ENCODE assay signal across 17 cellular contexts in genomic region chr10:121080324-121080807, GRCh38.
A peak's percentile ranks its signal among the peaks of the same experiment; 100 is the strongest.
DNase-seq lines count a peak whose midpoint lies in the region; ATAC-seq and TF ChIP-seq lines count a peak whose summit lies in the region.
"Had no signal": no experiment of that assay in that cellular context is flagged by ENCODE, and none has a peak within 500 bp of the region (broad histone marks: within the 10 kb centered on the region; RNA-seq: fewer than 3 reads in every experiment).

No MANE protein-coding gene starts in this region.

- no peaks in the 10 kb centered on the region for H3K36me3 Mint-ChIP-seq in progenitor cell of endocrine pancreas (ENCODE audit: insufficient read depth)
- H3K36me3 Mint-ChIP-seq: CD8-positive, alpha-beta memory T cell had no signal

- peak; percentile 76 for ATAC-seq in Right ventricle myocardium inferior
- ATAC-seq in HG02610 (IDR thresholded peaks at IDR 0.05; ENCODE audit: unreplicated experiment): no peak
- no peak for ATAC-seq in HG03571 (IDR thresholded peaks at IDR 0.05; ENCODE audit: unreplicated experiment)
- ATAC-seq: activated T-cell treated with anti-CD3 and anti-CD28 coated beads, Interleukin-2, amount 50 U/mL, for 72 hours; lower lobe of right lung had no signal

- no peak overlapping the region for H2BK12ac ChIP-seq in mesenchymal stem cell (ENCODE audit: low read length in 2 of 2)

- no peak overlapping the region for H3K18ac ChIP-seq in mesenchymal stem cell (ENCODE audit: low read depth in 1 of 2, low read length in 2 of 2)

- H3K79me1 ChIP-seq in mesenchymal stem cell (replicated peaks; ENCODE audit: low read length, poor library complexity, severe bottlenecking): no peaks in the 10 kb centered on the region

- no peak overlapping the region for H3K14ac ChIP-seq in mesenchymal stem cell (ENCODE audit: low read length in 2 of 2)

- H3K27me3 Mint-ChIP-seq in progenitor cell of endocrine pancreas: peaks cover 16% of the 10 kb centered on the region

- H3K4me1 Mint-ChIP-seq in progenitor cell of endocrine pancreas (ENCODE audit: low read depth): peaks cover 19% of the 10 kb centered on the region
- H3K4me1 Mint-ChIP-seq: activated CD4-positive, alpha-beta T cell treated with anti-CD3 and anti-CD28 coated beads, Interleukin-2, amount 10 ng/mL, durations not matched to agents 24 days and 14 days; CD8-positive, alpha-beta memory T cell had no signal

- H3K9me3 ChIP-seq in mesenchymal stem cell (ENCODE audit: control insufficient read depth, low read length): no peaks in the 10 kb centered on the region
- H3K9me3 ChIP-seq in uterus: no peaks in the 10 kb centered on the region
- H3K9me3 ChIP-seq: adrenal gland, lower lobe of right lung, suprapubic skin had no signal

- no peak overlapping the region for H3K4ac ChIP-seq in mesenchymal stem cell (ENCODE audit: low read depth in 1 of 2, low read length in 2 of 2)

- H3K27ac Mint-ChIP-seq in progenitor cell of endocrine pancreas: no peak overlapping the region
- H3K27ac Mint-ChIP-seq: activated CD4-positive, alpha-beta T cell treated with anti-CD3 and anti-CD28 coated beads, Interleukin-2, amount 10 ng/mL, durations not matched to agents 24 days and 14 days; activated T-cell treated with anti-CD3 and anti-CD28 coated beads, Interleukin-2, amount 50 U/mL, for 72 hours; CD8-positive, alpha-beta memory T cell; T-helper 2 cell treated with Interferon-gamma antibody and Interleukin-4, amounts not matched to agents 5 μg/mL and 100 μg/mL, for 36 hours had no signal

- H2BK120ac ChIP-seq in mesenchymal stem cell (ENCODE audit: low read depth, low read length): no peak overlapping the region

- intact Hi-C loops in Right ventricle myocardium inferior (cut with DNase I): no loop called here
- intact Hi-C loops in cardiac septum (cut with DNase I): no loop called here
- intact Hi-C loops in uterus (cut with DNase I; ENCODE audit: low total_unique reads): no loop called here

- TF ChIP-seq CTCF in uterus (IDR thresholded peaks at IDR 0.05) (no peak), progenitor cell of endocrine pancreas (IDR thresholded peaks at IDR 0.05; ENCODE audit: unreplicated experiment) (no peak)

- WGBS in mesenchymal stem cell: 30% methylated on average over 6 of the region's 6 CpGs

- DNase-seq in Right ventricle myocardium inferior (ENCODE audit: missing footprints) (peak; percentile 78), cardiac septum (ENCODE audit: low spot score) (no peak), cerebellar cortex (ENCODE audit: low spot score) (peak; percentile 7), mesenchymal stem cell (peak; percentile 53), uterus (peak; percentile 24 to 48), progenitor cell of endocrine pancreas (ENCODE audit: low spot score, unreplicated experiment) (no peak)
- DNase-seq: activated CD4-positive, alpha-beta T cell treated with anti-CD3 and anti-CD28 coated beads, Interleukin-2, amount 10 ng/mL, durations not matched to agents 24 days and 14 days; activated T-cell treated with anti-CD3 and anti-CD28 coated beads, Interleukin-2, amount 50 U/mL, for 72 hours; adrenal gland; CD8-positive, alpha-beta memory T cell; lower lobe of right lung; stimulated activated CD4-positive, alpha-beta T cell treated with anti-CD3 and anti-CD28 coated beads, Interleukin-15, amount 100 ng/mL, for 24 hours had no signal

- H3K4me1 ChIP-seq in mesenchymal stem cell (ENCODE audit: control insufficient read depth, insufficient read depth, low read depth, low read length) (peaks cover 3% of the 10 kb centered on the region), uterus (peaks cover 0 to 11% of the 10 kb centered on the region in 2 donors)

- no peak overlapping the region for H3K23ac ChIP-seq in mesenchymal stem cell (ENCODE audit: low read length in 2 of 2)

- peaks cover 29 to 58% of the 10 kb centered on the region in 2 experiments for H3K27me3 ChIP-seq in mesenchymal stem cell (ENCODE audit: control insufficient read depth in 1 of 2, insufficient read depth in 1 of 2, low read length in 2 of 2)
- no peaks in the 10 kb centered on the region for H3K27me3 ChIP-seq in uterus
- H3K27me3 ChIP-seq: adrenal gland, suprapubic skin had no signal

- H2AK5ac ChIP-seq in mesenchymal stem cell (ENCODE audit: low read length, severe bottlenecking): no peak overlapping the region

- H3K9ac ChIP-seq in mesenchymal stem cell (ENCODE audit: low read length): no peak overlapping the region

- no peak overlapping the region for H3K4me3 Mint-ChIP-seq in progenitor cell of endocrine pancreas (ENCODE audit: low read depth)
- H3K4me3 Mint-ChIP-seq: activated CD4-positive, alpha-beta T cell treated with anti-CD3 and anti-CD28 coated beads, Interleukin-2, amount 10 ng/mL, durations not matched to agents 24 days and 14 days; activated T-cell treated with anti-CD3 and anti-CD28 coated beads, Interleukin-2, amount 50 U/mL, for 72 hours; CD8-positive, alpha-beta memory T cell; T-helper 2 cell treated with Interferon-gamma antibody and Interleukin-4, amounts not matched to agents 5 μg/mL and 100 μg/mL, for 36 hours had no signal

- H2BK5ac ChIP-seq in mesenchymal stem cell (ENCODE audit: low read depth, low read length, poor library complexity, severe bottlenecking): no peak overlapping the region

- H3K4me3 ChIP-seq in mesenchymal stem cell (ENCODE audit: insufficient read depth in 1 of 2, low read depth in 1 of 2, low read length in 2 of 2) (no peak overlapping the region), uterus (no peak overlapping the region)
- H3K4me3 ChIP-seq: adrenal gland, coronary artery, lower lobe of right lung, suprapubic skin had no signal

- no peak overlapping the region for H2BK15ac ChIP-seq in mesenchymal stem cell (ENCODE audit: low read depth, poor library complexity, severe bottlenecking)

- no peak overlapping the region for H3K27ac ChIP-seq in mesenchymal stem cell (ENCODE audit: low read length, poor library complexity, severe bottlenecking)
- H3K27ac ChIP-seq in uterus: peak overlapping the region; percentile 9 to 50
- H3K27ac ChIP-seq: adrenal gland, coronary artery, lower lobe of right lung, suprapubic skin had no signal

- no peaks in the 10 kb centered on the region for H3K36me3 ChIP-seq in mesenchymal stem cell (ENCODE audit: control insufficient read depth in 1 of 2, insufficient read depth in 2 of 2, low read depth in 1 of 2, low read length in 2 of 2)
- H3K36me3 ChIP-seq in uterus: no peaks in the 10 kb centered on the region
- H3K36me3 ChIP-seq: adrenal gland, lower lobe of right lung, suprapubic skin had no signal

- no peak overlapping the region for H3K4me2 ChIP-seq in mesenchymal stem cell (ENCODE audit: low read length, poor library complexity, severe bottlenecking)

- H4K91ac ChIP-seq in mesenchymal stem cell (ENCODE audit: low read length): no peak overlapping the region

- H3K9me3 Mint-ChIP-seq in progenitor cell of endocrine pancreas (ENCODE audit: low read depth): no peaks in the 10 kb centered on the region
- H3K9me3 Mint-ChIP-seq: activated CD4-positive, alpha-beta T cell treated with anti-CD3 and anti-CD28 coated beads, Interleukin-2, amount 10 ng/mL, durations not matched to agents 24 days and 14 days; activated T-cell treated with anti-CD3 and anti-CD28 coated beads, Interleukin-2, amount 50 U/mL, for 72 hours; T-helper 2 cell treated with Interferon-gamma antibody and Interleukin-4, amounts not matched to agents 5 μg/mL and 100 μg/mL, for 36 hours had no signal

- no peak overlapping the region for H4K8ac ChIP-seq in mesenchymal stem cell (ENCODE audit: low read length)

- no peak overlapping the region for H2AFZ ChIP-seq in mesenchymal stem cell (ENCODE audit: low read depth, low read length)

- TF ChIP-seq POLR2A in uterus (IDR thresholded peaks at IDR 0.05): no peak

Comparison
In these comparisons a context has a peak if more than half of its experiments do, and no peak if none do; other contexts are left out.
1. DNase-seq: peak in Right ventricle myocardium inferior (single experiment), cerebellar cortex (single experiment), mesenchymal stem cell (single experiment) and uterus (2 of 2); none in cardiac septum (single experiment) and progenitor cell of endocrine pancreas (single experiment).